In genomic region chr10:11106621-11107374, GRCh38 we compare ENCODE assay signal across 18 cellular contexts.
DNase-seq lines count a peak whose midpoint lies in the region; ATAC-seq and TF ChIP-seq lines count a peak whose summit lies in the region.
"Had no signal": no experiment of that assay in that cellular context is flagged by ENCODE, and none has a peak within 500 bp of the region (broad histone marks: within the 10 kb centered on the region; RNA-seq: fewer than 3 reads in every experiment).

No MANE protein-coding gene starts in this region.

- no peak overlapping the region for H3K4me3 ChIP-seq in vagina
- H3K4me3 ChIP-seq: HAP-1, hepatocyte, PC-9, thyroid gland had no signal

- no peaks in the 10 kb centered on the region for H3K9me3 Mint-ChIP-seq in memory B cell
- H3K9me3 Mint-ChIP-seq: IgD-negative memory B cell had no signal

- peaks cover 4% of the 10 kb centered on the region for H3K27me3 Mint-ChIP-seq in memory B cell

- no peak overlapping the region for H3K27ac ChIP-seq in vagina
- H3K27ac ChIP-seq: hepatocyte, PC-9, thyroid gland, VCaP had no signal

- H3K36me3 Mint-ChIP-seq in memory B cell, result no peaks in the 10 kb centered on the region
- H3K36me3 Mint-ChIP-seq: IgD-negative memory B cell had no signal

- peak; percentile 47 for ATAC-seq in GM18517 (IDR thresholded peaks at IDR 0.05; ENCODE audit: unreplicated experiment)
- ATAC-seq in GM21619 (IDR thresholded peaks at IDR 0.05; ENCODE audit: unreplicated experiment), result peak; percentile 74
- peak; percentile 83 for ATAC-seq in HG03432 (IDR thresholded peaks at IDR 0.05; ENCODE audit: unreplicated experiment)
- ATAC-seq in memory B cell (ENCODE audit: low read depth), result peak; percentile 68
- ATAC-seq in left lobe of liver, result no peak
- ATAC-seq: left cardiac atrium had no signal

- no peaks in the 10 kb centered on the region for H3K9me3 ChIP-seq in vagina
- H3K9me3 ChIP-seq: HAP-1, thyroid gland had no signal

- H3K4me3 Mint-ChIP-seq in memory B cell, result no peak overlapping the region
- H3K4me3 Mint-ChIP-seq: IgD-negative memory B cell had no signal

- H3K27me3 ChIP-seq in vagina, result no peaks in the 10 kb centered on the region
- H3K27me3 ChIP-seq: hepatocyte, thyroid gland had no signal

- TF ChIP-seq POLR2A in vagina (IDR thresholded peaks at IDR 0.05), result no peak

- no peaks in the 10 kb centered on the region for H3K4me1 ChIP-seq in vagina
- H3K4me1 ChIP-seq: HAP-1, thyroid gland had no signal

- no peak for DNase-seq in memory B cell (ENCODE audit: low spot score in 2 of 2)
- DNase-seq in vagina (ENCODE audit: extremely low spot score in 2 of 2), result no peak
- DNase-seq in left lobe of liver (ENCODE audit: low spot score), result no peak
- DNase-seq in activated CD8-positive, alpha-beta memory T cell treated with anti-CD3 and anti-CD28 coated beads for 24 hours, result no peak
- DNase-seq: activated naive CD4-positive, alpha-beta T cell; DMS 273 treated with DMSO at 0.1 percent for 48 hours; left cardiac atrium; NCI-H1092 treated with DMSO at 0.1 percent for 48 hours; NCI-H510A treated with DMSO at 0.1 percent for 48 hours; PC-9; thyroid gland had no signal

- H3K4me1 Mint-ChIP-seq in memory B cell, result peaks cover 19% of the 10 kb centered on the region

- intact Hi-C loops in vagina (cut with DNase I), result no loop called here

- no peak overlapping the region for H3K27ac Mint-ChIP-seq in memory B cell

- H3K36me3 ChIP-seq in vagina, result no peaks in the 10 kb centered on the region
- H3K36me3 ChIP-seq: HAP-1, thyroid gland had no signal

- no peak for TF ChIP-seq CTCF in vagina (IDR thresholded peaks at IDR 0.05)
